8 cellular contexts compared by ENCODE assay signal in the genomic region with DNA sequence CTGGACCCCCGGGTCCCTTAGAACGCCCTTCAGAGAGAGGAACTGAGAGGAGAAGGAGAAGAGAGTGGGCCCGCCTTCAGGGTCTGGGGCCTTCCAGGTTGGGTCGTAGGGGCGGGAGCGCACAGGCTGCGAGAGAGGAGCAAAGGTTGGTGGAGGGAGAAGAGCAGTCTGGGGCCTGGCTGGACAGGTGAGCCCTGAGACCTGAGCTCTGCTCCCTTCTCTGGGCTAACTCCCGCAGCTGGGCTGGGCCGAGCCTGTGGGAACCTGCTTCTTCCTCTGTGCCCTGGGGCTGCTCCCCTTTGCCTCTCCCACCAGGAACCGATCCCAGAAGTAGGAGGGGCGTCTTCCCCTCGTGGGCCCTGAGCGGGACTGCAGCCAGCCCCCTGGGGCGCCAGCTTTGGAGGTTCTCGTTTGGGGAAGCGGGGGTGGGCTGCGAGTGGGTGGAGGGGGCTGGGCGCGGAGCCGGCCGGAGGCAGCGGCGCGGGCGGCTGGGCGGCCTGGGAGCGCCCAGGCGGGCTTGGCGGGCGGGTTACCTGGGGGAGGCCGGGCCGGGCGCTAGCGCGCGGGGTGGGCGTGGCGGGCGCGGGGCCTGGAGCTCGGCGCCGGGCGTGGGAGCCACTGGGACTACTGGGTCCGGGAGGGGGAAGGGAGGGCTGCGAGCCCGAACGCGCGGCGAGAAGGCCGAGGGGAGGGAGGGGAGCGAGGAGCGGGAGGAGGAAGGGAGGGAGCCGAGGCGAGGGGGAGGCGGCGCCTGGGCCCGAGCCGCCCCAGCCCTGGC. TPM values are rescaled to one million over a fixed set of nuclear protein-coding genes. Genes with fewer than 3 reads are reported as not detected.
DNase-seq lines count a peak whose midpoint lies in the region; ATAC-seq, FAIRE-seq and TF ChIP-seq lines count a peak whose summit lies in the region.

Gene DDR1 (plus strand): TSS at position 777 of the 778 bp plus-strand sequence. CDS start 4,211 bp downstream, outside the sequence.

- H4K91ac ChIP-seq in trophoblast cell (ENCODE audit: low read depth, low read length): peak within 1 kb of the TSS; percentile 85

- peak within 1 kb of the TSS; percentile 56 for H2BK12ac ChIP-seq in trophoblast cell (ENCODE audit: low read length)

- H2AFZ ChIP-seq in trophoblast cell (ENCODE audit: insufficient read depth, low read length, poor library complexity): peak within 1 kb of the TSS; percentile 47

- peak; percentile 23 for DNase-seq in DMS 273 treated with DMSO at 0.1 percent for 48 hours (lab: John Stamatoyannopoulos, UW)
- DNase-seq in ascending aorta (ENCODE audit: low spot score in 2 of 2): peak in 1 of 2 donors; percentile 81
- DNase-seq in left ventricle myocardium superior: peak; percentile 85
- peak; percentile 62 to 69 for DNase-seq in trophoblast cell
- DNase-seq in RCC 7860 (ENCODE audit: low spot score): no peak

- H3K27ac ChIP-seq in HUES64 (ENCODE audit: low read depth, low read length) (peak within 1 kb of the TSS; percentile 89), ascending aorta (peak within 1 kb of the TSS; percentile 83 to 90), trophoblast cell (ENCODE audit: low read depth, low read length) (peak within 1 kb of the TSS; percentile 84)

- no peak for TF ChIP-seq CTCF in ascending aorta (IDR thresholded peaks at IDR 0.05)

- H3K4ac ChIP-seq in trophoblast cell (ENCODE audit: low read depth, low read length): peak within 1 kb of the TSS; percentile 87

- H3K27me3 ChIP-seq in HUES64 (ENCODE audit: insufficient read depth, low read length) (no peaks in the 10 kb centered on the region), ascending aorta (no peaks in the 10 kb centered on the region), trophoblast cell (ENCODE audit: insufficient read depth, low read length) (no peaks in the 10 kb centered on the region)

- H3K4me3 ChIP-seq in HUES64 (ENCODE audit: low read length) (peak within 1 kb of the TSS; percentile 72), ascending aorta (peak within 1 kb of the TSS; percentile 78 to 87), trophoblast cell (ENCODE audit: low read depth, low read length) (peak within 1 kb of the TSS; percentile 74)

- peak; percentile 49 for ATAC-seq in SK-N-SH treated with all-trans-retinoic acid at 6 μM for 48 hours
- peak; percentile 81 for ATAC-seq in left ventricle myocardium superior
- ATAC-seq in GM18909 (IDR thresholded peaks at IDR 0.05; ENCODE audit: poor library complexity, unreplicated experiment): no peak

- no peaks in the 10 kb centered on the region for H3K9me3 ChIP-seq in HUES64 (ENCODE audit: insufficient read depth, low read depth, low read length)
- H3K9me3 ChIP-seq in ascending aorta: no peaks in the 10 kb centered on the region
- no peaks in the 10 kb centered on the region for H3K9me3 ChIP-seq in trophoblast cell (ENCODE audit: insufficient read depth, low read depth, low read length)

- H3K14ac ChIP-seq in trophoblast cell (ENCODE audit: low read length): peak within 1 kb of the TSS; percentile 90

- 3% methylated on average over 60 of the region's 60 CpGs for WGBS in HUES64
- no CpG with 5 or more reads among the region's 60 CpGs for WGBS in trophoblast cell (ENCODE audit: extremely low coverage, insufficient coverage, insufficient read length)

- peak within 1 kb of the TSS; percentile 67 for H2BK5ac ChIP-seq in trophoblast cell (ENCODE audit: low read depth, low read length, poor library complexity)

- H3K36me3 ChIP-seq in HUES64 (ENCODE audit: insufficient read depth, low read length): peaks cover 12% of the 10 kb centered on the region
- peaks cover 0 to 2% of the 10 kb centered on the region in 2 donors for H3K36me3 ChIP-seq in ascending aorta
- H3K36me3 ChIP-seq in trophoblast cell (ENCODE audit: control insufficient read depth in 1 of 2, insufficient read depth in 2 of 2, low read length in 2 of 2): peaks cover 5% of the 10 kb centered on the region in 2 experiments

- H4K8ac ChIP-seq in trophoblast cell (ENCODE audit: low read depth, low read length): peak within 1 kb of the TSS; percentile 85

- H3K79me2 ChIP-seq in trophoblast cell (ENCODE audit: control insufficient read depth, insufficient read depth, low read length, poor library complexity): peaks cover 30% of the 10 kb centered on the region

- H3K9ac ChIP-seq in HUES64 (ENCODE audit: low read depth, low read length): peak within 1 kb of the TSS; percentile 61
- peak within 1 kb of the TSS; percentile 75 for H3K9ac ChIP-seq in trophoblast cell (ENCODE audit: low read length)

- no peak within 1 kb of the TSS for H3K23ac ChIP-seq in trophoblast cell (ENCODE audit: low read length)

- H2AK5ac ChIP-seq in trophoblast cell (ENCODE audit: low read length): peak within 1 kb of the TSS; percentile 86

- H2BK120ac ChIP-seq in trophoblast cell (ENCODE audit: insufficient read depth, low read length, poor library complexity): peak within 1 kb of the TSS; percentile 58

- H3K4me2 ChIP-seq in trophoblast cell (ENCODE audit: low read length): peak within 1 kb of the TSS; percentile 59

- FAIRE-seq in RCC 7860 (lab: Jason Lieb, UNC): no peak

- H3K4me1 ChIP-seq in HUES64 (ENCODE audit: insufficient read depth, low read length) (peaks cover 57% of the 10 kb centered on the region), ascending aorta (peaks cover 0 to 23% of the 10 kb centered on the region in 2 donors), trophoblast cell (ENCODE audit: control insufficient read depth in 1 of 2, insufficient read depth in 2 of 2, low read length in 2 of 2) (peaks cover 36 to 44% of the 10 kb centered on the region in 2 experiments)

- H3K79me1 ChIP-seq in trophoblast cell (ENCODE audit: low read length): peaks cover 50% of the 10 kb centered on the region

- H4K12ac ChIP-seq in trophoblast cell (ENCODE audit: low read depth, low read length): peak within 1 kb of the TSS; percentile 84

- H3K18ac ChIP-seq in trophoblast cell (ENCODE audit: low read length): peak within 1 kb of the TSS; percentile 68

- intact Hi-C loops in ascending aorta (cut with DNase I) (loop anchor here (1.0 to 2.0 kb wide), 2 partner anchors 24 to 31 kb away; partner anchors contain the start of genes GTF2H4 and VARS2), left ventricle myocardium superior (cut with micrococcal nuclease) (no loop called here)

TF ChIP-seq in SK-N-SH treated with all-trans-retinoic acid at 6 μM for 48 hours, 23 proteins besides CTCF, POLR2A, EP300 and RAD21 (continues in another document):
- TF ChIP-seq GLIS3 (CRISPR knock-in tag; IDR thresholded peaks at IDR 0.05): no peak
- TF ChIP-seq TSHZ2 (CRISPR knock-in tag; IDR thresholded peaks at IDR 0.05): no peak
- no peak for TF ChIP-seq ARNTL (CRISPR knock-in tag; IDR thresholded peaks at IDR 0.05; ENCODE audit: borderline replicate concordance, low read depth)
- TF ChIP-seq TCF4 (CRISPR knock-in tag; IDR thresholded peaks at IDR 0.05; ENCODE audit: borderline replicate concordance): no peak
- TF ChIP-seq ZNF565 (CRISPR knock-in tag; conservative IDR thresholded peaks at IDR 0.05; ENCODE audit: low read depth): no peak
- no peak for TF ChIP-seq OSR1 (CRISPR knock-in tag; IDR thresholded peaks at IDR 0.05)
- no peak for TF ChIP-seq ZFP30 (CRISPR knock-in tag; IDR thresholded peaks at IDR 0.05)
- TF ChIP-seq PATZ1 (CRISPR knock-in tag; IDR thresholded peaks at IDR 0.05; ENCODE audit: borderline replicate concordance): no peak
- TF ChIP-seq PPARA (CRISPR knock-in tag; IDR thresholded peaks at IDR 0.05; ENCODE audit: borderline replicate concordance): no peak

RNA-seq across cellular contexts. Expression of gene DDR1, which starts in this region (rescaled TPM):
- 116 TPM for polyA plus RNA-seq in HUES64 (2013, experiment 1 of 2)
- 139 TPM for polyA plus RNA-seq in HUES64 (2013, experiment 2 of 2)
- 18.8 TPM for total RNA-seq in ascending aorta
- total RNA-seq in left ventricle myocardium superior: 25.7 TPM
- 137 and 142 TPM in 2 replicates for polyA plus RNA-seq in trophoblast cell (2013)
